8 cellular contexts compared by ENCODE assay signal in genomic region chr10:35127289-35127891, GRCh38. TPM values are rescaled to one million over a fixed set of nuclear protein-coding genes. Genes with fewer than 3 reads are reported as not detected.
DNase-seq lines count a peak whose midpoint lies in the region; ATAC-seq and TF ChIP-seq lines count a peak whose summit lies in the region.

No MANE protein-coding gene starts in this region.

- TF ChIP-seq RAD21 in liver (IDR thresholded peaks at IDR 0.05) = peak in 1 of 2 donors; percentile 7

- 0 out of 2 replicates have a peak, but pooled peaks cover 3% of the 10 kb centered on the region for H3K79me2 ChIP-seq in Karpas-422 (ENCODE audit: low read length)

- H3K27ac ChIP-seq in Karpas-422 (ENCODE audit: low read length) (peak overlapping the region; percentile 61), coronary artery (peak overlapping the region; percentile 100), liver (ENCODE audit: low read depth in 1 of 2, low read length in 2 of 2) (peak overlapping the region; percentile 93 to 100)

- peak overlapping the region; percentile 99 for H3K4me3 Mint-ChIP-seq in activated CD4-positive, alpha-beta T cell treated with anti-CD3 and anti-CD28 coated beads, Interleukin-2, amount 10 ng/mL, durations not matched to agents 24 days and 14 days

- H3K9ac ChIP-seq in Karpas-422 (ENCODE audit: low read length) = peak overlapping the region; percentile 99
- H3K9ac ChIP-seq in liver (ENCODE audit: low read depth in 1 of 2, low read length in 2 of 2) = peak overlapping the region; percentile 80 to 98

- H3K27me3 ChIP-seq in Karpas-422 (ENCODE audit: low read length) (no peaks in the 10 kb centered on the region), liver (ENCODE audit: control insufficient read depth in 4 of 4, insufficient read depth in 4 of 4, low read length in 3 of 4) (no peaks in the 10 kb centered on the region)

- no peaks in the 10 kb centered on the region for H3K36me3 ChIP-seq in Karpas-422 (ENCODE audit: insufficient read depth, low read length)
- H3K36me3 ChIP-seq in liver (ENCODE audit: control insufficient read depth in 4 of 4, insufficient read depth in 3 of 4, low read depth in 1 of 4, low read length in 3 of 4) = no peaks in the 10 kb centered on the region

- peak overlapping the region; percentile 83; the same call in 1 of the 2 replicates for H2AFZ ChIP-seq in Karpas-422 (ENCODE audit: low read length)

- H3K9me3 ChIP-seq in Karpas-422 (ENCODE audit: low read length) (no peaks in the 10 kb centered on the region), liver (ENCODE audit: control insufficient read depth in 4 of 4, low read length in 3 of 4) (no peaks in the 10 kb centered on the region)

- H3K4me2 ChIP-seq in Karpas-422 (ENCODE audit: low read depth, low read length, poor library complexity, severe bottlenecking) = peak overlapping the region; percentile 89

- H3K9me3 Mint-ChIP-seq in activated CD4-positive, alpha-beta T cell treated with anti-CD3 and anti-CD28 coated beads, Interleukin-2, amount 10 ng/mL, durations not matched to agents 24 days and 14 days = no peaks in the 10 kb centered on the region

- H3K36me3 Mint-ChIP-seq in activated CD4-positive, alpha-beta T cell treated with anti-CD3 and anti-CD28 coated beads, Interleukin-2, amount 10 ng/mL, durations not matched to agents 24 days and 14 days (ENCODE audit: low read depth) = peaks cover 12% of the 10 kb centered on the region

- no peaks in the 10 kb centered on the region for H4K20me1 ChIP-seq in Karpas-422 (ENCODE audit: insufficient read depth, low read depth, low read length)

- DNase-seq in activated T-cell treated with anti-CD3 and anti-CD28 coated beads for 1 hour (ENCODE audit: low read depth) = peak; percentile 47
- no peak for DNase-seq in activated T-cell treated with anti-CD3 and anti-CD28 coated beads, Interleukin-2, amount 50 U/mL, for 1 hour
- DNase-seq in Karpas-422 = peak; percentile 79
- DNase-seq in activated CD4-positive, alpha-beta T cell treated with anti-CD3 and anti-CD28 coated beads, Interleukin-2, amount 10 ng/mL, durations not matched to agents 24 days and 14 days = peak; percentile 89
- peak; percentile 87 for DNase-seq in coronary artery (ENCODE audit: low spot score)
- DNase-seq in stimulated activated CD4-positive, alpha-beta T cell treated with anti-CD3 and anti-CD28 coated beads, Interleukin-4, amount 100 ng/mL, for 1 hour = peak; percentile 59

- WGBS in liver = under 1% methylated on average over 56 of the region's 56 CpGs

- intact Hi-C loops in activated CD4-positive, alpha-beta T cell treated with anti-CD3 and anti-CD28 coated beads, Interleukin-2, amount 10 ng/mL, durations not matched to agents 24 days and 14 days (cut with micrococcal nuclease) = loop anchor here (1.0 to 10.0 kb wide), 4 partner anchors 22 to 437 kb away; no protein-coding TSS in a partner anchor

- no peaks in the 10 kb centered on the region for H3K9me2 ChIP-seq in Karpas-422 (replicated peaks; ENCODE audit: insufficient read depth, low read length)

- peak overlapping the region; percentile 99 for H3K27ac Mint-ChIP-seq in activated CD4-positive, alpha-beta T cell treated with anti-CD3 and anti-CD28 coated beads, Interleukin-2, amount 10 ng/mL, durations not matched to agents 24 days and 14 days

- TF ChIP-seq CTCF in coronary artery (IDR thresholded peaks at IDR 0.05) (no peak), liver (IDR thresholded peaks at IDR 0.05; ENCODE audit: low read depth, low read length, missing input control) (no peak)

- H3K4me3 ChIP-seq in Karpas-422 (ENCODE audit: low read length) (peak overlapping the region; percentile 98), coronary artery (peak overlapping the region; percentile 98), liver (ENCODE audit: low read depth in 1 of 3, low read length in 3 of 3) (peak overlapping the region; percentile 65 to 91 (median 90))

- H3K4me1 Mint-ChIP-seq in activated CD4-positive, alpha-beta T cell treated with anti-CD3 and anti-CD28 coated beads, Interleukin-2, amount 10 ng/mL, durations not matched to agents 24 days and 14 days = peaks cover 48% of the 10 kb centered on the region

- H3K4me1 ChIP-seq in Karpas-422 (ENCODE audit: low read length) (peaks cover 29% of the 10 kb centered on the region), liver (ENCODE audit: control insufficient read depth in 4 of 4, insufficient read depth in 4 of 4, low read length in 3 of 4) (peaks cover 6 to 25% (median 12%) of the 10 kb centered on the region in 4 donors)

- H3K27me3 Mint-ChIP-seq in activated CD4-positive, alpha-beta T cell treated with anti-CD3 and anti-CD28 coated beads, Interleukin-2, amount 10 ng/mL, durations not matched to agents 24 days and 14 days = no peaks in the 10 kb centered on the region

- ATAC-seq in GM19023 (IDR thresholded peaks at IDR 0.05; ENCODE audit: unreplicated experiment) = no peak

TF ChIP-seq in liver, 16 proteins besides CTCF, POLR2A, EP300 and RAD21:
- no peak for TF ChIP-seq MAX (IDR thresholded peaks at IDR 0.05)
- TF ChIP-seq JUND (IDR thresholded peaks at IDR 0.05) = peak in 1 of 2 donors; percentile 46
- peak; percentile 41 for TF ChIP-seq NR2F2 (IDR thresholded peaks at IDR 0.05)

RNA-seq across cellular contexts. Expression of gene CREM, which starts 0.7 kb away (rescaled TPM):
- 23.2 and 38.8 TPM in 2 replicates for total RNA-seq in Karpas-422 (2014; rRNA removed; shearing (Covaris generic); ENCODE audit: low replicate concordance)
- total RNA-seq in activated CD4-positive, alpha-beta T cell treated with anti-CD3 and anti-CD28 coated beads, Interleukin-2, amount 10 ng/mL, durations not matched to agents 24 days and 14 days = 87.0 and 87.8 TPM in 2 replicates
- total RNA-seq in liver = 10 to 100 TPM; 14.8 to 25.5 TPM
- polyA plus RNA-seq in liver = 10 to 100 TPM; 22.0 to 22.4 TPM

RNA-seq across cellular contexts. Expression of gene CUL2, which starts 37.2 kb away (rescaled TPM):
- total RNA-seq in Karpas-422 (2014; rRNA removed; shearing (Covaris generic); ENCODE audit: low replicate concordance) = 14.1 and 15.9 TPM in 2 replicates
- total RNA-seq in activated CD4-positive, alpha-beta T cell treated with anti-CD3 and anti-CD28 coated beads, Interleukin-2, amount 10 ng/mL, durations not matched to agents 24 days and 14 days = 50.2 and 50.4 TPM in 2 replicates
- 10 to 100 TPM; 13.1 to 14.1 TPM for total RNA-seq in liver
- polyA plus RNA-seq in liver = 10 to 100 TPM in 1 of 2 donors, 1 to 10 TPM in 1; 8.6 to 11.0 TPM
